ENCODE assay signal across 2 cellular contexts in the genomic region with DNA sequence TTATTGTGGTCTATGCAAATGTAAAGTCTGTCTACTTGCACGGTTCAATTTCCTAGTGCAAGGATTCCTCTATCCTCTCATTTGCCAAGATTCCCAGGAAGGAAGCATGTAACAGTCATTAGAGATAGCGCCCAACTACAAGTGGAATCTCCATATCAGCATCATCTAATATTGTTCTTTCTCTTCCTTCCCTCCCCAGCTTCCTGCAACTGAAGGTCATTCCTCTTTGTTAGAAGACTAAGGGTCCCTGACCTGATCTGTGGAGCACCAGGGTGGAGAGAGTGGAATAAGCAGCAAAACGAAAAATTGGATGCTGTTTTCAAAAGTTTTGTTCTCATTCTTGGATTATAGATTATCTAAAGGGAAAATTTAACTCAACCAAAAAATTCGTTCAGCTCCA.
A peak's percentile ranks its signal among the peaks of the same experiment; 100 is the strongest.
TF ChIP-seq lines count a peak whose summit lies in the region.

No MANE protein-coding gene starts in this region.

TF ChIP-seq in IMR-90, 13 proteins besides CTCF, POLR2A, EP300 and RAD21:
- TF ChIP-seq MXI1 (IDR thresholded peaks at IDR 0.05; ENCODE audit: borderline replicate concordance, low read depth, low read length) = no peak
- TF ChIP-seq NFE2L2 (IDR thresholded peaks at IDR 0.05; ENCODE audit: low read depth, low read length) = no peak
- TF ChIP-seq RFX5 (IDR thresholded peaks at IDR 0.05; ENCODE audit: low read depth, low read length) = no peak
- TF ChIP-seq, protein P1, sequence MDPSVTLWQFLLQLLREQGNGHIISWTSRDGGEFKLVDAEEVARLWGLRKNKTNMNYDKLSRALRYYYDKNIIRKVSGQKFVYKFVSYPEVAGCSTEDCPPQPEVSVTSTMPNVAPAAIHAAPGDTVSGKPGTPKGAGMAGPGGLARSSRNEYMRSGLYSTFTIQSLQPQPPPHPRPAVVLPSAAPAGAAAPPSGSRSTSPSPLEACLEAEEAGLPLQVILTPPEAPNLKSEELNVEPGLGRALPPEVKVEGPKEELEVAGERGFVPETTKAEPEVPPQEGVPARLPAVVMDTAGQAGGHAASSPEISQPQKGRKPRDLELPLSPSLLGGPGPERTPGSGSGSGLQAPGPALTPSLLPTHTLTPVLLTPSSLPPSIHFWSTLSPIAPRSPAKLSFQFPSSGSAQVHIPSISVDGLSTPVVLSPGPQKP (IDR thresholded peaks at IDR 0.05; ENCODE audit: borderline replicate concordance, low read depth, low read length) = no peak
- TF ChIP-seq, protein P2, sequence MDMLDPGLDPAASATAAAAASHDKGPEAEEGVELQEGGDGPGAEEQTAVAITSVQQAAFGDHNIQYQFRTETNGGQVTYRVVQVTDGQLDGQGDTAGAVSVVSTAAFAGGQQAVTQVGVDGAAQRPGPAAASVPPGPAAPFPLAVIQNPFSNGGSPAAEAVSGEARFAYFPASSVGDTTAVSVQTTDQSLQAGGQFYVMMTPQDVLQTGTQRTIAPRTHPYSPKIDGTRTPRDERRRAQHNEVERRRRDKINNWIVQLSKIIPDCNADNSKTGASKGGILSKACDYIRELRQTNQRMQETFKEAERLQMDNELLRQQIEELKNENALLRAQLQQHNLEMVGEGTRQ (IDR thresholded peaks at IDR 0.05; ENCODE audit: low read depth, low read length) = no peak
- no peak for TF ChIP-seq FOS (IDR thresholded peaks at IDR 0.05; ENCODE audit: low read depth, low read length)
- no peak for TF ChIP-seq SMC3 (IDR thresholded peaks at IDR 0.05; ENCODE audit: low read depth, low read length)
- no peak for TF ChIP-seq CEBPB (IDR thresholded peaks at IDR 0.05; ENCODE audit: low read depth, low read length)
- TF ChIP-seq MAFK (IDR thresholded peaks at IDR 0.05; ENCODE audit: low read depth, low read length) = no peak
- TF ChIP-seq MAZ (IDR thresholded peaks at IDR 0.05; ENCODE audit: borderline replicate concordance, low read depth, low read length) = no peak
- TF ChIP-seq BHLHE40 (IDR thresholded peaks at IDR 0.05; ENCODE audit: low read depth, low read length) = no peak
- no peak for TF ChIP-seq RCOR1 (IDR thresholded peaks at IDR 0.05; ENCODE audit: insufficient replicate concordance, low read length)
- no peak for TF ChIP-seq CHD1 (IDR thresholded peaks at IDR 0.05; ENCODE audit: low read depth, low read length)

TF ChIP-seq in endothelial cell of umbilical vein, 7 proteins besides CTCF, POLR2A, EP300 and RAD21:
- no peak for TF ChIP-seq MYC (IDR thresholded peaks at IDR 0.05; ENCODE audit: low read depth, low read length)
- peak; percentile 94 for TF ChIP-seq GATA2 (IDR thresholded peaks at IDR 0.05; ENCODE audit: insufficient read depth, insufficient read length, low read depth, low read length)
- TF ChIP-seq EZH2 (IDR thresholded peaks at IDR 0.05; ENCODE audit: borderline replicate concordance, low read depth, low read length, severe bottlenecking) = no peak
- peak; percentile 41 for TF ChIP-seq POLR2AphosphoS5 (IDR thresholded peaks at IDR 0.05; ENCODE audit: insufficient read depth, low read depth, low read length)
- TF ChIP-seq, protein P3, sequence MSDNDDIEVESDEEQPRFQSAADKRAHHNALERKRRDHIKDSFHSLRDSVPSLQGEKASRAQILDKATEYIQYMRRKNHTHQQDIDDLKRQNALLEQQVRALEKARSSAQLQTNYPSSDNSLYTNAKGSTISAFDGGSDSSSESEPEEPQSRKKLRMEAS (IDR thresholded peaks at IDR 0.05; ENCODE audit: insufficient read depth, insufficient read length) = no peak
